33 cellular contexts compared by ENCODE assay signal in the genomic region with DNA sequence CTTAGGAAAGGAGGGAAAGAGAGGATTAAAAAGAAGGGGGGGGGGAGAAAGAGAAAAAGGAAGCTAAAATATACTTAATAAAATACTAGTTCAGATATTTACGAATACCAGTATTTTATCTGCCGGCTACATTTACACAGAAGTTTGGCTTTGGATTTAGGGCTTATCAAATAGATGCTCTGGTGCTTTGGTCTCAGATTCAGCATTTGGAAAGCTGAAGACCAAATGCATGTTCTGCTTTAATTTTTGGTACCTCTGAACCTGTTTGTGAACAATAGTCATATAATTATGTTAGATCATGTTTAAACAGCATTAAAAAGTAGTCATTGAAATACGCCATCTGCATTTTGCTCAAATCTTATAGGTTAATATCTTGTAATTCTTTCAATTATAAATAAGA.
"Had no signal": no experiment of that assay in that cellular context is flagged by ENCODE, and none has a peak within 500 bp of the region (broad histone marks: within the 10 kb centered on the region; RNA-seq: fewer than 3 reads in every experiment).

No MANE protein-coding gene starts in this region.

- FAIRE-seq: astrocyte had no signal

- H3K4me1 ChIP-seq: adrenal gland, ascending aorta, body of pancreas, breast epithelium had no signal

- H3K36me3 ChIP-seq: adrenal gland, ascending aorta, brain microvascular endothelial cell, breast epithelium, cardiac muscle cell had no signal

- H3K9me3 ChIP-seq: adrenal gland, ascending aorta, body of pancreas, breast epithelium had no signal

- DNase-seq: activated effector memory CD4-positive, alpha-beta T cell treated with anti-CD3 and anti-CD28 coated beads, Interleukin-2, amount 50 U/mL, for 16 hours; activated effector memory CD4-positive, alpha-beta T cell treated with Interleukin-2 at 50 U/mL for 16 hours; activated gamma-delta T cell; activated gamma-delta T cell treated with Interleukin-2 at 50 U/mL for 16 hours; activated naive CD4-positive, alpha-beta T cell; activated naive CD4-positive, alpha-beta T cell treated with anti-CD3 and anti-CD28 coated beads for 36 hours; activated naive CD4-positive, alpha-beta T cell treated with anti-CD3 and anti-CD28 coated beads, Interleukin-2, amount 10 ng/mL, durations not matched to agents 7 days and 5 days; activated naive CD4-positive, alpha-beta T cell treated with anti-CD3 and anti-CD28 coated beads, Interleukin-2, amount 50 U/mL, for 16 hours; activated naive CD4-positive, alpha-beta T cell treated with Interleukin-2 at 50 U/mL for 16 hours; activated naive CD8-positive, alpha-beta T cell treated with anti-CD3 and anti-CD28 coated beads for 36 hours; activated naive CD8-positive, alpha-beta T cell treated with anti-CD3 and anti-CD28 coated beads, Interleukin-2, amount 10 ng/mL, durations not matched to agents 7 days and 5 days; activated naive CD8-positive, alpha-beta T cell treated with anti-CD3 and anti-CD28 coated beads, Interleukin-2, amount 50 U/mL, for 24 hours; activated T-cell treated with anti-CD3 and anti-CD28 coated beads, Interleukin-2, amount 50 U/mL, for 1 hour; activated T-cell treated with anti-CD3 and anti-CD28 coated beads, Interleukin-2, amount 50 U/mL, for 24 hours; activated T-cell treated with anti-CD3 and anti-CD28 coated beads, Interleukin-2, amount 50 U/mL, for 4 hours; activated T-cell treated with anti-CD3 and anti-CD28 coated beads, Interleukin-2, amount 50 U/mL, for 48 hours; activated T-cell treated with anti-CD3 and anti-CD28 coated beads, Interleukin-2, amount 50 U/mL, for 72 hours; adrenal gland; amniotic stem cell; amygdala; anterior cingulate cortex; aorta; body of pancreas; brain microvascular endothelial cell; caudate nucleus; central memory CD4-positive, alpha-beta T cell; cerebellar nuclear complex had no signal

- H3K27ac ChIP-seq: adrenal gland, ascending aorta, body of pancreas, brain microvascular endothelial cell, breast epithelium, cardiac muscle cell had no signal

- H3K27me3 ChIP-seq: adrenal gland, ascending aorta, body of pancreas, brain microvascular endothelial cell, breast epithelium, cardiac muscle cell had no signal

- H3K4me3 ChIP-seq: adrenal gland, ascending aorta, body of pancreas, breast epithelium, cardiac muscle cell had no signal

- ATAC-seq: activated naive CD4-positive, alpha-beta T cell treated with anti-CD3 and anti-CD28 coated beads, Interleukin-2, amount 50 U/mL, for 72 hours; activated naive CD8-positive, alpha-beta T cell treated with anti-CD3 and anti-CD28 coated beads, Interleukin-2, amount 50 U/mL, for 24 hours; activated T-cell treated with anti-CD3 and anti-CD28 coated beads, Interleukin-2, amount 50 U/mL, for 4 hours; activated T-cell treated with anti-CD3 and anti-CD28 coated beads, Interleukin-2, amount 50 U/mL, for 72 hours; activated T-helper 17 cell treated with anti-CD3 and anti-CD28 coated beads, Interleukin-2, amount 50 U/mL, for 72 hours; body of pancreas had no signal
